Comparison of ENCODE assay signal across 22 cellular contexts in the genomic region with DNA sequence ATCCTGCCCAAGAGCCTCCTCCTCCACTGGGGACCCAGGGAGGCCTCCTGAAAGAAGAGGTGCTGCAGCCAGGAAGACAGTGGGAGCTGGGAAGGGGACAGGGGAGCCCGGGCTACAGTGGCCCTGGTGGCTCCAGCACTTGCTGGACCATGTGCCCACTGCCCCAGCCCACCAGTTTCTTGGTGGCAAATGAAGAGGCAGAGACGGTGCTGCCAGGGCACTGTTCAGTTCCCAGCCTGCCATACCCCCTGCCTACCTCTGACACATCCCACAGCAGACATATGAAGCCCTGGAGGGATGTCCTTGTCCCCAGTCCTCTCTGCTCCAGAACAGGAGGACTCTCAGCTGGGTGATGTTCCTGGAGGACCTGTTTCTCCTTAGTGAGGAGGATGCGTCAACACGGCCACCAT.
DNase-seq lines count a peak whose midpoint lies in the region; ATAC-seq and TF ChIP-seq lines count a peak whose summit lies in the region.
"Had no signal": no experiment of that assay in that cellular context is flagged by ENCODE, and none has a peak within 500 bp of the region (broad histone marks: within the 10 kb centered on the region; RNA-seq: fewer than 3 reads in every experiment).

No MANE protein-coding gene starts in this region.

- H3K4me3 ChIP-seq in muscle layer of duodenum (ENCODE audit: low read depth in 1 of 2, low read length in 2 of 2), result peak overlapping the region in 1 of 2 donors; percentile 44
- peak overlapping the region in 1 of 2 donors; percentile 28 for H3K4me3 ChIP-seq in tibial artery
- H3K4me3 ChIP-seq: SJCRH30 had no signal

- ATAC-seq in HG02981 (IDR thresholded peaks at IDR 0.05; ENCODE audit: unreplicated experiment), result no peak
- ATAC-seq: left colon had no signal

- H3K4me1 ChIP-seq in muscle layer of duodenum (ENCODE audit: control insufficient read depth in 1 of 2, insufficient read depth in 2 of 2, low read length in 2 of 2) (peaks cover 13 to 36% of the 10 kb centered on the region in 2 donors), tibial artery (peaks cover 9 to 75% (median 59%) of the 10 kb centered on the region in 4 donors)

- H3K36me3 ChIP-seq in muscle layer of duodenum (ENCODE audit: control insufficient read depth in 1 of 2, insufficient read depth in 2 of 2, low read length in 2 of 2), result no peaks in the 10 kb centered on the region
- no peaks in the 10 kb centered on the region for H3K36me3 ChIP-seq in tibial artery
- H3K36me3 ChIP-seq: neutrophil, SJCRH30 had no signal

- peak; percentile 24 for DNase-seq in activated effector memory CD4-positive, alpha-beta T cell treated with anti-CD3 and anti-CD28 coated beads, Interleukin-2, amount 50 U/mL, for 16 hours
- no peak for DNase-seq in activated effector memory CD4-positive, alpha-beta T cell treated with Interleukin-2 at 50 U/mL for 16 hours
- DNase-seq in tibial artery, result peak in 1 of 2 donors; percentile 59
- DNase-seq in superior temporal gyrus (ENCODE audit: extremely low spot score), result no peak
- no peak for DNase-seq in dedifferentiated amniotic fluid mesenchymal stem cell (ENCODE audit: extremely low spot score)
- DNase-seq: activated CD4-positive, alpha-beta T cell treated with anti-CD3 and anti-CD28 coated beads for 1 hour; activated naive CD4-positive, alpha-beta T cell; anterior cingulate cortex; foreskin fibroblast; left colon; midbrain; NCI-H1105; NCI-H2107; NCI-H69; SJCRH30; stimulated activated CD4-positive, alpha-beta T cell treated with anti-CD3 and anti-CD28 coated beads, Interleukin-2, amount 100 ng/mL, for 24 hours; T1000 had no signal

- H3K27me3 ChIP-seq in muscle layer of duodenum (ENCODE audit: low read depth, low read length), result no peaks in the 10 kb centered on the region
- H3K27me3 ChIP-seq in tibial artery, result no peaks in the 10 kb centered on the region
- H3K27me3 ChIP-seq: SJCRH30 had no signal

- H3K27ac ChIP-seq in VCaP, result peak overlapping the region; percentile 98
- peak overlapping the region; percentile 96 for H3K27ac ChIP-seq in muscle layer of duodenum (ENCODE audit: low read length)
- peak overlapping the region; percentile 92 to 95 for H3K27ac ChIP-seq in tibial artery
- H3K27ac ChIP-seq: KMS-11, neutrophil, SJCRH30 had no signal

- no peaks in the 10 kb centered on the region for H3K9me3 ChIP-seq in muscle layer of duodenum (ENCODE audit: control insufficient read depth in 1 of 2, low read length in 2 of 2)
- H3K9me3 ChIP-seq in tibial artery, result no peaks in the 10 kb centered on the region
- H3K9me3 ChIP-seq: neutrophil, SJCRH30 had no signal

- intact Hi-C loops in tibial artery (cut with DNase I; ENCODE audit: low total_unique reads), result loop anchor here (5.0 kb wide), 1 partner anchor 34 kb away; no protein-coding TSS in a partner anchor

- TF ChIP-seq CTCF in VCaP (conservative IDR thresholded peaks at IDR 0.05) (no peak), tibial artery (IDR thresholded peaks at IDR 0.05) (no peak)
